ENCODE assay signal across 8 cellular contexts in the genomic region with DNA sequence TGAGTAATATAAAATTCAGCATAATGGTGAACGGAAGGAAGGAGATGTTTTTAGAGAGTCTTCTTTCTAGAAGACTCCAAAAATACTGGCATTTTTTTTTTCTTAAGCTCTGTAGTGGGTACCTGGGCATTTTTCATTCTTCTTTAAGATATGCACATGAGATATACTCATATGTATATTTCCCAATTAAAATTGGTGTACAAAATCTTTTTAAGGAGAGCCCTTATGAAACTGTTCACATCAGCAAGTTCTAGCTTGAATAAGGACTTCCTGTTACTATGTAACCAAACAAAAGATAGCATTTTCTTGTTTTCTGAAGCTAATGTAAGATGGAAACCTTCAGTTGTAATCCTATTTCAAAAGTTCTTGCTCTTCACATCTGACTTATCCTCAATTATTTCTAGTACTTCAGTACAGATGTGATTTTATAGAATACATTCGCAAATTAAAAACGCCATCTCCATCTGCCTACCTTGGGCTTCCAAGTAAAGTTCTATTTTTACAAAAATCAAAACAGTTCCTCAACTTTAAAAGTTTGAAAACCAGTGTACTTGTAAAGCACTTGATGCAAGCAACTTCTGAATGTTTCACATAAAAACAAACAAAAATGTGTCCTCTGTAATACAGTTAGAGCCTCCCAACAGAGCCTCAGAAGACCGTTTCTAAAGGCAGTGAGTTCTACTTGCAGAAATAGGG. TPM values are rescaled to one million over a fixed set of nuclear protein-coding genes. Genes with fewer than 3 reads are reported as not detected.
DNase-seq lines count a peak whose midpoint lies in the region; ATAC-seq, FAIRE-seq and TF ChIP-seq lines count a peak whose summit lies in the region.

No MANE protein-coding gene starts in this region.

- peak overlapping the region; percentile 91 for H3K4me3 Mint-ChIP-seq in activated T-helper 1 cell treated with anti-CD3 and anti-CD28 coated beads, Interleukin-12 subunit alpha, Interleukin-12 subunit beta, Interleukin-2, Interleukin-4 antibody, amounts not matched to agents 30 ng/mL and 10 ng/mL and 1 ng/mL, durations not matched to agents 14 hours and 24 hours and 36 hours

- H3K27ac Mint-ChIP-seq in activated T-helper 1 cell treated with anti-CD3 and anti-CD28 coated beads, Interleukin-12 subunit alpha, Interleukin-12 subunit beta, Interleukin-2, Interleukin-4 antibody, amounts not matched to agents 30 ng/mL and 10 ng/mL and 1 ng/mL, durations not matched to agents 14 hours and 24 hours and 36 hours, result peak overlapping the region; percentile 98

- peaks cover 11% of the 10 kb centered on the region for H3K36me3 Mint-ChIP-seq in activated T-helper 1 cell treated with anti-CD3 and anti-CD28 coated beads, Interleukin-12 subunit alpha, Interleukin-12 subunit beta, Interleukin-2, Interleukin-4 antibody, amounts not matched to agents 30 ng/mL and 10 ng/mL and 1 ng/mL, durations not matched to agents 14 hours and 24 hours and 36 hours (ENCODE audit: low read depth)

- no peak for TF ChIP-seq POLR2A in H54 (IDR thresholded peaks at IDR 0.05; ENCODE audit: low read depth, low read length)

- FAIRE-seq in H54 (lab: Jason Lieb, UNC), result no peak

- H3K9me3 Mint-ChIP-seq in activated T-helper 1 cell treated with anti-CD3 and anti-CD28 coated beads, Interleukin-12 subunit alpha, Interleukin-12 subunit beta, Interleukin-2, Interleukin-4 antibody, amounts not matched to agents 30 ng/mL and 10 ng/mL and 1 ng/mL, durations not matched to agents 14 hours and 24 hours and 36 hours, result no peaks in the 10 kb centered on the region

- intact Hi-C loops in activated T-helper 1 cell treated with anti-CD3 and anti-CD28 coated beads, Interleukin-12 subunit alpha, Interleukin-12 subunit beta, Interleukin-2, Interleukin-4 antibody, amounts not matched to agents 30 ng/mL and 10 ng/mL and 1 ng/mL, durations not matched to agents 14 hours and 24 hours and 36 hours (cut with micrococcal nuclease), result loop anchor here (1.0 to 5.0 kb wide), 5 partner anchors 12 to 1707 kb away; a partner anchor contains a TSS
- intact Hi-C loops in left ventricle myocardium superior (cut with micrococcal nuclease), result no loop called here
- intact Hi-C loops in sciatic nerve (cut with DNase I), result no loop called here

- ATAC-seq in GM21360 (IDR thresholded peaks at IDR 0.05; ENCODE audit: unreplicated experiment) (peak; percentile 22), left ventricle myocardium superior (peak; percentile 16), sciatic nerve (peak; percentile 46)

- in situ Hi-C loops in KBM-7 (cut with MboI; ENCODE audit: low pct_unique_long_range_greater_than_20kb, low sequenced_read_pairs), result no loop called here

- peaks cover 52% of the 10 kb centered on the region for H3K4me1 Mint-ChIP-seq in activated T-helper 1 cell treated with anti-CD3 and anti-CD28 coated beads, Interleukin-12 subunit alpha, Interleukin-12 subunit beta, Interleukin-2, Interleukin-4 antibody, amounts not matched to agents 30 ng/mL and 10 ng/mL and 1 ng/mL, durations not matched to agents 14 hours and 24 hours and 36 hours (ENCODE audit: low read depth)

- DNase-seq in ELR (ENCODE audit: low read depth) (peak; percentile 35), KBM-7 (peak; percentile 66), left ventricle myocardium superior (no peak), sciatic nerve (ENCODE audit: low spot score) (no peak), H54 (ENCODE audit: insufficient read length, low spot score) (no peak)
- DNase-seq in activated T-helper 1 cell treated with anti-CD3 and anti-CD28 coated beads, Interleukin-12 subunit alpha, Interleukin-12 subunit beta, Interleukin-2, Interleukin-4 antibody, amounts not matched to agents 30 ng/mL and 10 ng/mL and 1 ng/mL, durations not matched to agents 14 hours and 24 hours and 36 hours (ENCODE audit: low spot score), result no peak
- DNase-seq in stimulated activated CD4-positive, alpha-beta T cell treated with anti-CD3 and anti-CD28 coated beads, Interleukin-15, amount 100 ng/mL, for 24 hours, result no peak

- H3K27me3 Mint-ChIP-seq in activated T-helper 1 cell treated with anti-CD3 and anti-CD28 coated beads, Interleukin-12 subunit alpha, Interleukin-12 subunit beta, Interleukin-2, Interleukin-4 antibody, amounts not matched to agents 30 ng/mL and 10 ng/mL and 1 ng/mL, durations not matched to agents 14 hours and 24 hours and 36 hours (ENCODE audit: insufficient read depth), result peaks cover 1% of the 10 kb centered on the region

RNA-seq across cellular contexts. Expression of a gene that starts 0.6 kb away (rescaled TPM):
- total RNA-seq in activated T-helper 1 cell treated with anti-CD3 and anti-CD28 coated beads, Interleukin-12 subunit alpha, Interleukin-12 subunit beta, Interleukin-2, Interleukin-4 antibody, amounts not matched to agents 30 ng/mL and 10 ng/mL and 1 ng/mL, durations not matched to agents 14 hours and 24 hours and 36 hours, result 23.1 and 26.8 TPM in 2 replicates
- total RNA-seq in left ventricle myocardium superior (4.3 TPM), sciatic nerve (11.7 TPM)

Comparison
In these comparisons a context has a peak if more than half of its experiments do, and no peak if none do; other contexts are left out.
1. DNase-seq: peak in ELR (single experiment) and KBM-7 (single experiment); none in activated T-helper 1 cell treated with anti-CD3 and anti-CD28 coated beads, Interleukin-12 subunit alpha, Interleukin-12 subunit beta, Interleukin-2, Interleukin-4 antibody, amounts not matched to agents 30 ng/mL and 10 ng/mL and 1 ng/mL, durations not matched to agents 14 hours and 24 hours and 36 hours (single experiment), left ventricle myocardium superior (single experiment), sciatic nerve (single experiment), stimulated activated CD4-positive, alpha-beta T cell treated with anti-CD3 and anti-CD28 coated beads, Interleukin-15, amount 100 ng/mL, for 24 hours (single experiment) and H54 (single experiment).
2. Peak in every context shown above with its lines, with median percentiles within 50 percentile points of each other: ATAC-seq.